22 cellular contexts compared by ENCODE assay signal in the genomic region with DNA sequence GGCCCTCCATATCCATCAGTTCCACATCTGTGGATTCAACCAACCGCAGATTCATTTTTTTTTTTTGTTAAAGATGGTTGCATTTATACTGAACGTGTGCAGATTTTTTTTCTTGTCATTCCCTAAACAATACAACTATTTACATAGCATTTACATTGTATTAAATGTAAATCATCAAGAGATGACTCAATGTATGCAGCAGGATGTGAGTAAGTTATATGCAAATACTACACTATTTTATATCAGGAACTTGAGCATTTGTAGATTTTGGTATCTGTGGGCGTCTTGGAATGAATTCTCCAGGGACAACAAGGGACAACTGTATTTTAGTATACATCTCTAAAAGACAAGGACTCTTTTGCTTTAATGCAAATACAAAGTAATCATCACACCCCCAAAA.
DNase-seq lines count a peak whose midpoint lies in the region; ATAC-seq and TF ChIP-seq lines count a peak whose summit lies in the region.
"Had no signal": no experiment of that assay in that cellular context is flagged by ENCODE, and none has a peak within 500 bp of the region (broad histone marks: within the 10 kb centered on the region; RNA-seq: fewer than 3 reads in every experiment).

No MANE protein-coding gene starts in this region.

- H4K20me1 ChIP-seq in mammary epithelial cell (ENCODE audit: insufficient read depth, low read length): no peaks in the 10 kb centered on the region
- H4K20me1 ChIP-seq: BLaER1 had no signal

- TF ChIP-seq CTCF in MCF 10A (IDR thresholded peaks at IDR 0.05; ENCODE audit: unreplicated experiment) (no peak), mammary epithelial cell (conservative IDR thresholded peaks at IDR 0.05 in 1 of 2, IDR thresholded peaks at IDR 0.05 in 1 of 2; ENCODE audit: extremely low read depth in 1 of 2, insufficient read depth in 1 of 2, low read depth in 1 of 2, low read length in 2 of 2) (no peak), epithelial cell of esophagus (IDR thresholded peaks at IDR 0.05; ENCODE audit: insufficient read depth, low read depth, low read length, missing control alignments) (no peak), WERI-Rb-1 (IDR thresholded peaks at IDR 0.05; ENCODE audit: low read depth, low read length) (no peak)

- POLR2A ChIA-PET in MCF 10A (lab: Yijun Ruan, JAX): no interaction called here

- H3K27me3 Mint-ChIP-seq in MCF 10A (ENCODE audit: insufficient read depth, unreplicated experiment): no peaks in the 10 kb centered on the region
- H3K27me3 Mint-ChIP-seq: CD8-positive, alpha-beta memory T cell had no signal

- dilution Hi-C loops in mammary epithelial cell (cut with HindIII; ENCODE audit: low sequenced_read_pairs): no loop called here

- no peak for ATAC-seq in HG03354 (IDR thresholded peaks at IDR 0.05; ENCODE audit: poor library complexity, severe bottlenecking, unreplicated experiment)
- ATAC-seq: HepG2, SK-N-SH treated with all-trans-retinoic acid at 6 μM for 48 hours had no signal

- no peaks in the 10 kb centered on the region for H3K27me3 ChIP-seq in mammary epithelial cell (ENCODE audit: insufficient read depth, low read length)
- no peaks in the 10 kb centered on the region for H3K27me3 ChIP-seq in WERI-Rb-1 (ENCODE audit: insufficient read depth, low read depth, severe bottlenecking)
- H3K27me3 ChIP-seq: BLaER1, MG63, Peyer's patch had no signal

- in situ Hi-C loops in mammary epithelial cell (cut with MboI; ENCODE audit: low sequenced_read_pairs in 2 of 2): no loop called here

- no TSS peak for BruUV-seq in MCF 10A (replicated peaks; lab: Mats Ljungman, UMichigan)
- no TSS peak for BruUV-seq in mammary epithelial cell (replicated peaks; lab: Mats Ljungman, UMichigan)

- H3K27ac Mint-ChIP-seq in MCF 10A (ENCODE audit: low read depth, unreplicated experiment): no peak overlapping the region
- H3K27ac Mint-ChIP-seq: CD8-positive, alpha-beta memory T cell had no signal

- CTCF ChIA-PET in MCF 10A (lab: Yijun Ruan, JAX): no interaction called here
- CTCF ChIA-PET in mammary epithelial cell (lab: Charles Lee; ENCODE audit: low non-redundant PET): no interaction called here

- no peak overlapping the region for H3K9ac ChIP-seq in mammary epithelial cell (ENCODE audit: insufficient read depth, low read length)
- H3K9ac ChIP-seq: BLaER1, KMS-11 had no signal

- H3K27ac ChIP-seq in mammary epithelial cell (ENCODE audit: insufficient read depth, low read depth, low read length) (no peak overlapping the region), WERI-Rb-1 (no peak overlapping the region)
- H3K27ac ChIP-seq: BLaER1, KMS-11, Peyer's patch had no signal

- H3K4me3 Mint-ChIP-seq in MCF 10A (ENCODE audit: unreplicated experiment): no peak overlapping the region
- H3K4me3 Mint-ChIP-seq: CD8-positive, alpha-beta memory T cell had no signal

- peak; percentile 30 for DNase-seq in MCF 10A (ENCODE audit: unreplicated experiment)
- no peak for DNase-seq in mammary epithelial cell
- DNase-seq in NCI-H69 (lab: John Stamatoyannopoulos, UW): peak; percentile 36
- peak; percentile 70 for DNase-seq in epithelial cell of esophagus (ENCODE audit: low read depth)
- DNase-seq in WERI-Rb-1: no peak
- DNase-seq in SW 1271 (lab: John Stamatoyannopoulos, UW): no peak
- DNase-seq in D341Med (ENCODE audit: low spot score): no peak
- DNase-seq: 8988T; CD8-positive, alpha-beta memory T cell; H7; MG63; NCI-H1092; NCI-H2081 treated with DMSO at 0.1 percent for 48 hours; NCI-H2227 treated with DMSO at 0.1 percent for 48 hours; NCI-H524; Peyer's patch; SHP77 had no signal

- H3K4me1 Mint-ChIP-seq in MCF 10A (ENCODE audit: insufficient read depth, unreplicated experiment): peaks cover 34% of the 10 kb centered on the region
- H3K4me1 Mint-ChIP-seq: CD8-positive, alpha-beta memory T cell had no signal

- no peaks in the 10 kb centered on the region for H3K36me3 ChIP-seq in mammary epithelial cell (ENCODE audit: insufficient read depth, low read length)
- H3K36me3 ChIP-seq in WERI-Rb-1: no peaks in the 10 kb centered on the region
- H3K36me3 ChIP-seq: BLaER1, MG63, Peyer's patch had no signal

- peaks cover 20% of the 10 kb centered on the region for H3K4me1 ChIP-seq in mammary epithelial cell (ENCODE audit: insufficient read depth, low read length)

- H3K79me2 ChIP-seq in mammary epithelial cell (ENCODE audit: insufficient read depth, low read length): no peaks in the 10 kb centered on the region

- intact Hi-C loops in MCF 10A (cut with micrococcal nuclease): no loop called here
- intact Hi-C loops in mammary epithelial cell (cut with micrococcal nuclease): no loop called here

- no peaks in the 10 kb centered on the region for H3K36me3 Mint-ChIP-seq in MCF 10A (ENCODE audit: insufficient read depth, unreplicated experiment)
- H3K36me3 Mint-ChIP-seq: CD8-positive, alpha-beta memory T cell had no signal

- no peak overlapping the region for H2AFZ ChIP-seq in mammary epithelial cell (ENCODE audit: low read depth, low read length)

- H3K9me3 ChIP-seq in mammary epithelial cell (replicated peaks; ENCODE audit: insufficient read depth, low read length): no peaks in the 10 kb centered on the region
- H3K9me3 ChIP-seq in WERI-Rb-1 (ENCODE audit: severe bottlenecking): no peaks in the 10 kb centered on the region
- H3K9me3 ChIP-seq: BLaER1, MG63, Peyer's patch had no signal

- H3K4me2 ChIP-seq in mammary epithelial cell (ENCODE audit: insufficient read depth, low read depth, low read length): no peak overlapping the region
- H3K4me2 ChIP-seq: BLaER1, KMS-11 had no signal

- H3K4me3 ChIP-seq in mammary epithelial cell (replicated peaks in 1 of 3; ENCODE audit: insufficient read depth in 1 of 3, low read depth in 2 of 3, low read length in 3 of 3) (no peak overlapping the region), epithelial cell of esophagus (ENCODE audit: low read length) (no peak overlapping the region), WERI-Rb-1 (ENCODE audit: low read depth, low read length) (no peak overlapping the region)
- H3K4me3 ChIP-seq: BLaER1, MG63, Peyer's patch had no signal

- H3K9me3 Mint-ChIP-seq in MCF 10A (ENCODE audit: unreplicated experiment): no peaks in the 10 kb centered on the region

- WGBS in mammary epithelial cell (ENCODE audit: low coverage, missing lambda C conversion rate): 66% methylated on average over 3 of the region's 3 CpGs

Comparison
In these comparisons a context has a peak if more than half of its experiments do, and no peak if none do; other contexts are left out.
1. DNase-seq: peak in MCF 10A (single experiment), NCI-H69 (single experiment) and epithelial cell of esophagus (single experiment); none in mammary epithelial cell (single experiment), WERI-Rb-1 (single experiment), SW 1271 (0 of 2) and D341Med (single experiment).